2 cellular contexts compared by ENCODE assay signal in genomic region chr1:109273570-109274288, GRCh38.
TF ChIP-seq lines count a peak whose summit lies in the region.

No MANE protein-coding gene starts in this region.

TF ChIP-seq in GM23338, 12 proteins besides CTCF, POLR2A, EP300 and RAD21 (continued from another document):
- TF ChIP-seq REST (IDR thresholded peaks at IDR 0.05; ENCODE audit: unreplicated experiment): no peak
- no peak for TF ChIP-seq JUNB (IDR thresholded peaks at IDR 0.05; ENCODE audit: unreplicated experiment)

TF ChIP-seq in SK-N-SH, 30 proteins besides CTCF, POLR2A, EP300 and RAD21 (continued from another document):
- no peak for TF ChIP-seq RXRA (IDR thresholded peaks at IDR 0.05; ENCODE audit: borderline replicate concordance, low read depth)
- no peak for TF ChIP-seq JUND (IDR thresholded peaks at IDR 0.05)
- TF ChIP-seq TAF1 (IDR thresholded peaks at IDR 0.05; ENCODE audit: borderline replicate concordance, low read depth, low read length): no peak
- no peak for TF ChIP-seq USF1 (IDR thresholded peaks at IDR 0.05; ENCODE audit: borderline replicate concordance, low read depth)
- TF ChIP-seq REST (IDR thresholded peaks at IDR 0.05; ENCODE audit: low read depth, low read length): no peak
- no peak for TF ChIP-seq SIN3A (IDR thresholded peaks at IDR 0.05; ENCODE audit: borderline replicate concordance, low read depth, low read length)
- no peak for TF ChIP-seq ELF1 (IDR thresholded peaks at IDR 0.05)
- TF ChIP-seq TEAD4 (IDR thresholded peaks at IDR 0.05; ENCODE audit: borderline replicate concordance, insufficient read depth): no peak
- TF ChIP-seq FOXJ3 (CRISPR knock-in tag; IDR thresholded peaks at IDR 0.05): no peak
- no peak for TF ChIP-seq RFX5 (IDR thresholded peaks at IDR 0.05; ENCODE audit: low read length)
- TF ChIP-seq MAX (IDR thresholded peaks at IDR 0.05; ENCODE audit: low read depth): no peak
- TF ChIP-seq GABPA (IDR thresholded peaks at IDR 0.05; ENCODE audit: low read depth): no peak
